In the genomic region with DNA sequence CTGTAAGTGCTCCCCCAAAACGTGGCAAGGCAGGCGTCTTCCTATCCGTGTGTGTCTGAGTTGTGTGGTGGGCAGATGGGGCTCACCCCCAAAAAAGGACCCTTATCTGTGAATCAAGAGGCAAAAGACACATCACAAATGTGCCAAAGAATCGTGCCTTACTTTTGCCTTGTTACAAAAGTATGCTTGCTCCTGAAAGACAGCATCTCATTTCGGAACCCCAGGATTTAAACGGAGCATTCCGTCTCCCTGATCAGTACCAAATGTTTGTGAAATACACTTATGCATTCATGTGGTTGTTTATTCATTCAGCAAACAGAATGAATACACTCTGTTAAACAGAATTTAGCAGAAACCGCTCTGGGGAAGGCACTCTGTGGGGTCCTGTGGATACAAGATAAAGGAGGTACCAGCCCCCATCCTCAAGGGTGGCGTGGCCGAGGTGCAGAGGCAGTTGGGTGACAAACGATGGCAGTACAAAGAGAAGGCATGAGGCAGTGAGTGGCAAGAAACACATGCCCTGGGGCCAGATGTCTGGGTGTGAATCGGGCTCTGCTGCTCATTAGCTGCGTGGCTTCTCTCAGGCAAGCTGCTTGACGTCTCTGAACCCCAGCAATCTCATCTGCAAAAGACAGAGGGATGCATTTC, we compare ENCODE assay signal across 13 cellular contexts. TPM values are rescaled to one million over a fixed set of nuclear protein-coding genes. Genes with fewer than 3 reads are reported as not detected.
DNase-seq lines count a peak whose midpoint lies in the region; ATAC-seq and TF ChIP-seq lines count a peak whose summit lies in the region.
"Had no signal": no experiment of that assay in that cellular context is flagged by ENCODE, and none has a peak within 500 bp of the region (broad histone marks: within the 10 kb centered on the region; RNA-seq: fewer than 3 reads in every experiment).

No MANE protein-coding gene starts in this region.

- DNase-seq in BE2C, result no peak
- no peak for DNase-seq in SJCRH30
- no peak for DNase-seq in glutamatergic neuron
- DNase-seq in sigmoid colon, result no peak
- DNase-seq in effector memory CD4-positive, alpha-beta T cell, result no peak
- DNase-seq in GM20000 (ENCODE audit: low spot score), result no peak
- DNase-seq in left colon, result no peak
- DNase-seq: CD4-positive, CD25-positive, alpha-beta regulatory T cell; central memory CD4-positive, alpha-beta T cell; erythroblast; naive thymus-derived CD8-positive, alpha-beta T cell had no signal

- H3K4me1 ChIP-seq in BE2C, result no peaks in the 10 kb centered on the region
- peaks cover 2% of the 10 kb centered on the region; the same call in 1 of the 2 replicates for H3K4me1 ChIP-seq in SJCRH30
- peaks cover 0 to 90% (median 70%) of the 10 kb centered on the region in 4 donors for H3K4me1 ChIP-seq in sigmoid colon
- no peaks in the 10 kb centered on the region for H3K4me1 ChIP-seq in effector memory CD4-positive, alpha-beta T cell (ENCODE audit: control insufficient read depth, insufficient read depth, low read length, poor library complexity, severe bottlenecking)

- H3K36me3 Mint-ChIP-seq in glutamatergic neuron (ENCODE audit: unreplicated experiment), result no peaks in the 10 kb centered on the region
- H3K36me3 Mint-ChIP-seq: CD4-positive, CD25-positive, alpha-beta regulatory T cell had no signal

- peaks cover 8% of the 10 kb centered on the region for H3K9me3 Mint-ChIP-seq in glutamatergic neuron (ENCODE audit: unreplicated experiment)

- no peaks in the 10 kb centered on the region for H3K27me3 Mint-ChIP-seq in glutamatergic neuron (ENCODE audit: unreplicated experiment)

- no peak overlapping the region for H3K27ac Mint-ChIP-seq in glutamatergic neuron (ENCODE audit: unreplicated experiment)
- H3K27ac Mint-ChIP-seq: CD4-positive, CD25-positive, alpha-beta regulatory T cell; naive thymus-derived CD8-positive, alpha-beta T cell had no signal

- no peak for TF ChIP-seq EP300 in sigmoid colon (IDR thresholded peaks at IDR 0.05)

- 53 to 62% methylated on average over 14 of the region's 14 CpGs for WGBS in sigmoid colon, 2 donors

- H3K36me3 ChIP-seq in BE2C, result no peaks in the 10 kb centered on the region
- H3K36me3 ChIP-seq in SJCRH30, result no peaks in the 10 kb centered on the region
- H3K36me3 ChIP-seq in sigmoid colon, result no peaks in the 10 kb centered on the region
- no peaks in the 10 kb centered on the region for H3K36me3 ChIP-seq in effector memory CD4-positive, alpha-beta T cell (ENCODE audit: control insufficient read depth, insufficient read depth, low read length)

- H3K27ac ChIP-seq in SJCRH30, result no peak overlapping the region
- peak overlapping the region; percentile 63 to 94 (median 88) for H3K27ac ChIP-seq in sigmoid colon
- H3K27ac ChIP-seq in effector memory CD4-positive, alpha-beta T cell (ENCODE audit: insufficient read depth, low read length, poor library complexity, severe bottlenecking), result no peak overlapping the region

- TF ChIP-seq POLR2A in sigmoid colon (IDR thresholded peaks at IDR 0.05), result no peak

- peak overlapping the region; percentile 35 for H3K4me3 Mint-ChIP-seq in glutamatergic neuron (ENCODE audit: unreplicated experiment)
- H3K4me3 Mint-ChIP-seq: CD4-positive, CD25-positive, alpha-beta regulatory T cell had no signal

- peaks cover 32% of the 10 kb centered on the region for H3K27me3 ChIP-seq in BE2C
- no peaks in the 10 kb centered on the region for H3K27me3 ChIP-seq in SJCRH30
- no peaks in the 10 kb centered on the region for H3K27me3 ChIP-seq in sigmoid colon
- peaks cover 4% of the 10 kb centered on the region for H3K27me3 ChIP-seq in effector memory CD4-positive, alpha-beta T cell (replicated peaks; ENCODE audit: control insufficient read depth, insufficient read depth, low read length, poor library complexity, severe bottlenecking)

- no peak for TF ChIP-seq CTCF in BE2C (IDR thresholded peaks at IDR 0.05; ENCODE audit: low read depth, low read length)
- no peak for TF ChIP-seq CTCF in glutamatergic neuron (IDR thresholded peaks at IDR 0.05; ENCODE audit: partially characterized antibody, unreplicated experiment)
- no peak for TF ChIP-seq CTCF in sigmoid colon (IDR thresholded peaks at IDR 0.05)
- no peak for TF ChIP-seq CTCF in GM20000 (IDR thresholded peaks at IDR 0.05; ENCODE audit: extremely low read depth, missing control alignments)

- no peak for ATAC-seq in GM19452 (IDR thresholded peaks at IDR 0.05; ENCODE audit: unreplicated experiment)
- ATAC-seq in left colon, result no peak

- H3K4me1 Mint-ChIP-seq in glutamatergic neuron (ENCODE audit: low read depth, unreplicated experiment), result peaks cover 20% of the 10 kb centered on the region

- peak overlapping the region; percentile 19 for H3K4me3 ChIP-seq in BE2C (ENCODE audit: low read depth, low read length)
- peak overlapping the region; percentile 31 for H3K4me3 ChIP-seq in SJCRH30
- peak overlapping the region; percentile 7 to 56 (median 44) for H3K4me3 ChIP-seq in sigmoid colon
- H3K4me3 ChIP-seq in effector memory CD4-positive, alpha-beta T cell (ENCODE audit: insufficient read depth, low read depth, low read length, poor library complexity, severe bottlenecking), result no peak overlapping the region

- no peaks in the 10 kb centered on the region for H3K9me3 ChIP-seq in BE2C
- no peaks in the 10 kb centered on the region for H3K9me3 ChIP-seq in SJCRH30 (replicated peaks)
- no peaks in the 10 kb centered on the region for H3K9me3 ChIP-seq in sigmoid colon
- no peaks in the 10 kb centered on the region for H3K9me3 ChIP-seq in effector memory CD4-positive, alpha-beta T cell (ENCODE audit: control insufficient read depth, low read length)

- intact Hi-C loops in sigmoid colon (cut with DNase I), result loop anchor here (10.0 kb wide), 1 partner anchor 529 kb away; no protein-coding TSS in a partner anchor
- intact Hi-C loops in left colon (cut with DNase I, micrococcal nuclease), result no loop called here

RNA-seq across cellular contexts. Expression of gene WFDC1, which starts 0.6 kb away (rescaled TPM):
- 0.34 TPM for polyA plus RNA-seq in BE2C (2012; ENCODE audit: insufficient read depth, insufficient read length, low read depth)
- total RNA-seq in SJCRH30 (2014; rRNA removed; shearing (Covaris generic)), result 0.43 and 0.49 TPM in 2 replicates
- total RNA-seq in glutamatergic neuron (ENCODE audit: unreplicated experiment), result 0.93 TPM
- 100 to 1,000 TPM in 2 of 4 donors, 10 to 100 TPM in 2; 15.3 to 173 (median 103) TPM for total RNA-seq in sigmoid colon
- 1 to 10 TPM; 3.0 to 6.6 (median 3.7) TPM for polyA plus RNA-seq in sigmoid colon
- 10 to 100 TPM in 1 of 2 donors, 1 to 10 TPM in 1; 4.3 to 12.3 TPM for total RNA-seq in left colon
- total RNA-seq: CD4-positive, CD25-positive, alpha-beta regulatory T cell; naive thymus-derived CD8-positive, alpha-beta T cell had no signal
- polyA plus RNA-seq: CD4-positive, CD25-positive, alpha-beta regulatory T cell; naive thymus-derived CD8-positive, alpha-beta T cell had no signal

RNA-seq across cellular contexts. Expression of gene KCNG4, which starts 55.5 kb away (rescaled TPM):
- polyA plus RNA-seq in BE2C (2012; ENCODE audit: insufficient read depth, insufficient read length, low read depth), result 0.17 TPM
- total RNA-seq in SJCRH30 (2014; rRNA removed; shearing (Covaris generic)), result 2.1 and 2.4 TPM in 2 replicates
- total RNA-seq in glutamatergic neuron (ENCODE audit: unreplicated experiment) (not detected), sigmoid colon (not detected), left colon (not detected)
- polyA plus RNA-seq in sigmoid colon, result not detected
- total RNA-seq: CD4-positive, CD25-positive, alpha-beta regulatory T cell; M059J; naive thymus-derived CD8-positive, alpha-beta T cell had no signal
- polyA plus RNA-seq: CD4-positive, CD25-positive, alpha-beta regulatory T cell; naive thymus-derived CD8-positive, alpha-beta T cell had no signal

Comparison
In these comparisons a context has a peak if more than half of its experiments do, and no peak if none do; other contexts are left out.
1. H3K27ac ChIP-seq: peak in sigmoid colon (4 of 4); none in SJCRH30 (single experiment) and effector memory CD4-positive, alpha-beta T cell (single experiment).